16 cellular contexts compared by ENCODE assay signal in the genomic region with DNA sequence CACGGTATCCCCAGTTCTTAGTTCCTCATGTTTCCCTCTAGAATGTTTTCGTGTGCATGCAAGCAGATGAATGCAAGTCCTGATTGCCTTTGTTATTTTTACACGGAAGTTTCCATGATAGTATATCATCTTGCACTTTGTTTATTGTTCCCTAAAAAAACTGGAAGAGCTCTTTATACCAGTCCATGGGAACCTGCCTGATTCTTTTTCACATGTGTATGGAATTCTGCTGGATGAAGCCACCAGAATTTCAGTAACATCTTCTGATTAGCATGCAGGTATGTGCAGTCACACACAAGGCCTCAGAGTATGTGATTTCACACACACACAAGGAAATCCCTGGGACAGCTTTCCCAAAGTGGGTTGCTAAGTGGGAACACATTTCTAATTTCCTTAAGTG. TPM values are rescaled to one million over a fixed set of nuclear protein-coding genes. Genes with fewer than 3 reads are reported as not detected.
A peak's percentile ranks its signal among the peaks of the same experiment; 100 is the strongest.
DNase-seq lines count a peak whose midpoint lies in the region; ATAC-seq and TF ChIP-seq lines count a peak whose summit lies in the region.
"Had no signal": no experiment of that assay in that cellular context is flagged by ENCODE, and none has a peak within 500 bp of the region (broad histone marks: within the 10 kb centered on the region; RNA-seq: fewer than 3 reads in every experiment).

No MANE protein-coding gene starts in this region.

- CTCF ChIA-PET in OCI-LY7 (lab: Charles Lee; ENCODE audit: unreplicated experiment): no interaction called here

- H3K79me2 ChIP-seq in OCI-LY7 (ENCODE audit: insufficient read depth, low read depth, low read length): no peaks in the 10 kb centered on the region

- intact Hi-C loops in OCI-LY7 (cut with micrococcal nuclease; ENCODE audit: unreplicated experiment) (no loop called here), breast epithelium (cut with DNase I; ENCODE audit: low total_unique reads) (no loop called here)

- H3K4me2 ChIP-seq in OCI-LY7 (ENCODE audit: low read length): peak overlapping the region; percentile 41

- no peak overlapping the region for H2AFZ ChIP-seq in OCI-LY7 (ENCODE audit: low read length)

- DNase-seq in OCI-LY7 (ENCODE audit: low spot score) (no peak), breast epithelium (ENCODE audit: low spot score in 2 of 2) (no peak), kidney glomerular epithelial cell (lab: John Stamatoyannopoulos, UW) (no peak), GM13976 (ENCODE audit: low spot score) (no peak)
- DNase-seq: activated CD4-positive, alpha-beta T cell treated with anti-CD3 and anti-CD28 coated beads for 4 hours; activated T-cell treated with anti-CD3 and anti-CD28 coated beads for 4 hours; effector CD8-positive, alpha-beta T cell; MM.1S; naive thymus-derived CD8-positive, alpha-beta T cell; NCI-H1930; NCI-H510A treated with DMSO at 0.1 percent for 48 hours had no signal

- no peak for TF ChIP-seq CTCF in OCI-LY7 (conservative IDR thresholded peaks at IDR 0.05; ENCODE audit: low read length)
- no peak for TF ChIP-seq CTCF in breast epithelium (IDR thresholded peaks at IDR 0.05)
- no peak for TF ChIP-seq CTCF in GM13976 (IDR thresholded peaks at IDR 0.05; ENCODE audit: borderline replicate concordance, control extremely low read depth, extremely low read depth, insufficient read depth, missing control alignments)

- H3K27me3 ChIP-seq in breast epithelium: no peaks in the 10 kb centered on the region
- no peaks in the 10 kb centered on the region for H3K27me3 ChIP-seq in muscle layer of duodenum (ENCODE audit: low read depth, low read length)
- H3K27me3 ChIP-seq in thymus (ENCODE audit: control insufficient read depth, insufficient read depth): no peaks in the 10 kb centered on the region

- H4K20me1 ChIP-seq in OCI-LY7 (ENCODE audit: insufficient read depth, low read length): no peaks in the 10 kb centered on the region

- BruUV-seq in OCI-LY7 (replicated peaks; lab: Mats Ljungman, UMichigan): TSS peak; percentile 30

- no peak for ATAC-seq in HG02973 (IDR thresholded peaks at IDR 0.05; ENCODE audit: unreplicated experiment)
- ATAC-seq: naive thymus-derived CD8-positive, alpha-beta T cell had no signal

- no peak overlapping the region for H3K4me3 ChIP-seq in OCI-LY7 (ENCODE audit: low read depth, low read length, poor library complexity, severe bottlenecking)
- H3K4me3 ChIP-seq in breast epithelium: no peak overlapping the region
- H3K4me3 ChIP-seq in muscle layer of duodenum (ENCODE audit: low read depth in 1 of 2, low read length in 2 of 2): no peak overlapping the region
- H3K4me3 ChIP-seq in thymus (ENCODE audit: low read length): no peak overlapping the region
- H3K4me3 ChIP-seq: HAP-1 had no signal

- H3K36me3 ChIP-seq in OCI-LY7 (ENCODE audit: insufficient read depth, low read length) (no peaks in the 10 kb centered on the region; the same call in 1 of the 2 replicates), breast epithelium (no peaks in the 10 kb centered on the region), muscle layer of duodenum (ENCODE audit: control insufficient read depth in 1 of 2, insufficient read depth in 2 of 2, low read length in 2 of 2) (peaks cover 0 to 33% of the 10 kb centered on the region in 2 donors), thymus (ENCODE audit: control insufficient read depth, insufficient read depth) (no peaks in the 10 kb centered on the region)
- H3K36me3 ChIP-seq: HAP-1, lower lobe of right lung had no signal

- in situ Hi-C loops in GM13976 (cut with MboI; ENCODE audit: low sequenced_read_pairs, unreplicated experiment): loop anchor here (10.0 kb wide), 1 partner anchor 352 kb away; a partner anchor contains a TSS

- H3K9me3 ChIP-seq in OCI-LY7 (ENCODE audit: low read length) (no peaks in the 10 kb centered on the region; the same call in 1 of the 2 replicates), breast epithelium (no peaks in the 10 kb centered on the region), muscle layer of duodenum (ENCODE audit: control insufficient read depth in 1 of 2, low read length in 2 of 2) (no peaks in the 10 kb centered on the region), thymus (ENCODE audit: control insufficient read depth) (no peaks in the 10 kb centered on the region)
- H3K9me3 ChIP-seq: HAP-1, lower lobe of right lung had no signal

- no peaks in the 10 kb centered on the region for H3K9me2 ChIP-seq in OCI-LY7 (ENCODE audit: insufficient read depth, low read length)

- 90% methylated on average over 3 of the region's 3 CpGs for WGBS in thymus

- H3K27ac ChIP-seq in OCI-LY7 (ENCODE audit: low read depth, low read length, poor library complexity, severe bottlenecking): no peak overlapping the region
- peak overlapping the region; percentile 95 to 96 for H3K27ac ChIP-seq in breast epithelium
- peak overlapping the region; percentile 3 for H3K27ac ChIP-seq in muscle layer of duodenum (ENCODE audit: low read length)
- H3K27ac ChIP-seq in thymus (ENCODE audit: low read depth): peak overlapping the region; percentile 20

- H3K4me1 ChIP-seq in OCI-LY7 (ENCODE audit: insufficient read depth, low read length, poor library complexity, severe bottlenecking) (peaks cover 14% of the 10 kb centered on the region), breast epithelium (peaks cover 10 to 19% of the 10 kb centered on the region in 2 donors), muscle layer of duodenum (ENCODE audit: control insufficient read depth in 1 of 2, insufficient read depth in 2 of 2, low read length in 2 of 2) (peaks cover 0 to 14% of the 10 kb centered on the region in 2 donors), thymus (ENCODE audit: control insufficient read depth, insufficient read depth, low read length) (no peaks in the 10 kb centered on the region)
- H3K4me1 ChIP-seq: HAP-1 had no signal

- TF ChIP-seq POLR2A in breast epithelium (IDR thresholded peaks at IDR 0.05): no peak

- POLR2A ChIA-PET in OCI-LY7 (lab: Charles Lee): interaction anchor here (0.6 to 3.5 kb wide), 3 partner anchors 14 to 223 kb away, joined by 3 to 13 read pairs (median 3); no protein-coding TSS in a partner anchor

RNA-seq across cellular contexts. Expression of a gene that starts 16.0 kb away (rescaled TPM):
- 74.2 and 92.3 TPM in 2 replicates for total RNA-seq in OCI-LY7 (2014; rRNA removed; shearing (Covaris generic))
- 219 and 233 TPM in 2 replicates for total RNA-seq in OCI-LY7 (2022)
- total RNA-seq in breast epithelium: 10 to 100 TPM; 10.1 to 18.7 (median 14.4) TPM
- polyA plus RNA-seq in thymus: 6.7 TPM
- polyA plus RNA-seq: naive thymus-derived CD8-positive, alpha-beta T cell had no signal

RNA-seq across cellular contexts. Expression of a gene that starts 23.6 kb away (rescaled TPM):
- total RNA-seq in OCI-LY7 (2014; rRNA removed; shearing (Covaris generic)): not detected in 2 replicates
- total RNA-seq in OCI-LY7 (2022) (not detected in 2 replicates), breast epithelium (100 to 1,000 TPM in 1 of 3 donors, 10 to 100 TPM in 2; 24.2 to 207 (median 44.9) TPM)
- 7.8 TPM for polyA plus RNA-seq in thymus
- total RNA-seq: naive thymus-derived CD8-positive, alpha-beta T cell had no signal
- polyA plus RNA-seq: naive thymus-derived CD8-positive, alpha-beta T cell had no signal

Comparison
In these comparisons a context has a peak if more than half of its experiments do, and no peak if none do; other contexts are left out.
1. RNA of a gene that starts 23.6 kb away (total RNA-seq): 24.2 to 207 TPM in breast epithelium; not detected in OCI-LY7; every median in the first group is over 10 times any median in the second.